2 cellular contexts compared by ENCODE assay signal in the genomic region with DNA sequence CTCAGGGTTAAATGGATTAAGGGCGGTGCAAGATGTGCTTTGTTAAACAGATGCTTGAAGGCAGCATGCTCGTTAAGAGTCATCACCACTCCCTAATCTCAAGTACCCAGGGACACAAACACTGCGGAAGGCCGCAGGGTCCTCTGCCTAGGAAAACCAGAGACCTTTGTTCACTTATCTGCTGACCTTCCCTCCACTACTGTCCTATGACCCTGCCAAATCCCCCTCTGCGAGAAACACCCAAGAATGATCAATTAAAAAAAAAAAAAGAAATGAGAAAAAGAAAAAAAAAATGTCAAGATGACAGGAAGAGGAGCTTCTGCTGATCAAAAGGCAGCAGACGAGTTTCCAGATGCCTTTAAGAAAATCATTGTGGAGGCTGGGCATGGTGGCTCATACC. TPM values are rescaled to one million over a fixed set of nuclear protein-coding genes. Genes with fewer than 3 reads are reported as not detected.
"Had no signal": no experiment of that assay in that cellular context is flagged by ENCODE, and none has a peak within 500 bp of the region (broad histone marks: within the 10 kb centered on the region; RNA-seq: fewer than 3 reads in every experiment).

No MANE protein-coding gene starts in this region.

RNA-seq across cellular contexts. Expression of gene PRF1, which starts 29.2 kb away (rescaled TPM):
- total RNA-seq: G401 had no signal

RNA-seq across cellular contexts. Expression of gene ADAMTS14, which starts 40.6 kb away (rescaled TPM):
- total RNA-seq: GM12878 had no signal
